ENCODE assay signal across 19 cellular contexts in the genomic region with DNA sequence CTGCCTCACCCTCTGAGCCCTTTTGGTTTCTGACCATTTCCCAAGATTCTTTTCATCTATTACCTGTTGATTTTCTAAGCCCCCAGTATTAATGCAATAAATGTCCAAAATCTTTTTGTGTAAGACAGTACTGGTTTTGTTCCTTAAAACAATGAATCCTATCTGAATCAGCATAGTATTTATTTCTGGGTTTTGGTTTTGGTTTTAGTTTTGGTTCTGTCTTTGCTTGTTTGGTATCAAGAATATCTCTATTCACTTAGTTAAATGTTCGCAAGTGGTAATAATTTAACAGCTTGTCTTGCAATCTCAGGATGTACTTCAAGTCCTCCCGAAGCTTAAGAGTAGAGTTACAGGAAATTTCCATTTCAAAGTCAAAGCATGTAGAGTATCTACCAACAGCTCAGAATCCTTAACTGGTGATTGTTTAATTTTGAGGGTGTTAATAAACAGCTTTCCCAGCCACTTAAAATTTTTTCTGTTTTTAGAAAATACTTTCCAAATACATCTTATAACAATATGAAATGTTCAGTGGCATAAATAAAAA.
DNase-seq lines count a peak whose midpoint lies in the region; ATAC-seq, FAIRE-seq and TF ChIP-seq lines count a peak whose summit lies in the region.
"Had no signal": no experiment of that assay in that cellular context is flagged by ENCODE, and none has a peak within 500 bp of the region (broad histone marks: within the 10 kb centered on the region; RNA-seq: fewer than 3 reads in every experiment).

No MANE protein-coding gene starts in this region.

- ATAC-seq in GM21447 (IDR thresholded peaks at IDR 0.05; ENCODE audit: unreplicated experiment) (peak; percentile 63), GM21619 (IDR thresholded peaks at IDR 0.05; ENCODE audit: unreplicated experiment) (no peak)
- ATAC-seq in activated CD8-positive, alpha-beta T cell treated with anti-CD3 and anti-CD28 coated beads for 36 hours, result no peak
- ATAC-seq: left ventricle myocardium superior had no signal

- no peak overlapping the region for H2BK120ac ChIP-seq in mesendoderm (ENCODE audit: low read depth, low read length)

- TF ChIP-seq POLR2A in GM12892 (IDR thresholded peaks at IDR 0.05; ENCODE audit: low read depth, low read length), result no peak
- no peak for TF ChIP-seq POLR2A in testis (IDR thresholded peaks at IDR 0.05)

- no peak overlapping the region for H3K4ac ChIP-seq in mesendoderm (ENCODE audit: low read depth, low read length)

- no peak overlapping the region for H3K4me3 Mint-ChIP-seq in activated CD8-positive, alpha-beta T cell treated with anti-CD3 and anti-CD28 coated beads for 36 hours
- H3K4me3 Mint-ChIP-seq: stimulated activated naive CD8-positive, alpha-beta T cell treated with anti-CD3 and anti-CD28 coated beads, Interleukin-15, amount 100 ng/mL, for 72 hours had no signal

- H3K4me1 ChIP-seq in mesendoderm (ENCODE audit: control insufficient read depth, low read depth, low read length), result no peaks in the 10 kb centered on the region
- H3K4me1 ChIP-seq in testis, result no peaks in the 10 kb centered on the region

- H3K27me3 ChIP-seq in mesendoderm (ENCODE audit: insufficient read depth, low read length, poor library complexity) (no peaks in the 10 kb centered on the region), testis (no peaks in the 10 kb centered on the region)
- H3K27me3 ChIP-seq: spleen had no signal

- no peak overlapping the region for H3K23ac ChIP-seq in mesendoderm (ENCODE audit: low read length)

- no peak overlapping the region for H2BK15ac ChIP-seq in mesendoderm (replicated peaks; ENCODE audit: low read depth)

- no peak overlapping the region for H4K8ac ChIP-seq in mesendoderm (ENCODE audit: low read depth, low read length)

- H2AK5ac ChIP-seq in mesendoderm (ENCODE audit: low read length), result no peak overlapping the region

- peak; percentile 74 for FAIRE-seq in GM12892 (lab: Jason Lieb, UNC)
- FAIRE-seq: RCC 7860 had no signal

- H3K79me2 ChIP-seq in mesendoderm (ENCODE audit: control insufficient read depth, insufficient read depth, low read length), result no peaks in the 10 kb centered on the region

- no peaks in the 10 kb centered on the region for H3K79me1 ChIP-seq in mesendoderm (ENCODE audit: low read length)

- no peak overlapping the region for H2BK5ac ChIP-seq in mesendoderm (ENCODE audit: low read length)

- CTCF ChIA-PET in activated CD8-positive, alpha-beta T cell treated with anti-CD3 and anti-CD28 coated beads for 36 hours (lab: Charles Lee), result interaction anchor here (1.2 to 1.4 kb wide), 2 partner anchors 94 to 145 kb away, joined by 3 to 4 read pairs; no protein-coding TSS in a partner anchor

- no peaks in the 10 kb centered on the region for H3K9me3 ChIP-seq in testis
- H3K9me3 ChIP-seq: spleen had no signal

- H3K36me3 Mint-ChIP-seq in activated CD8-positive, alpha-beta T cell treated with anti-CD3 and anti-CD28 coated beads for 36 hours (ENCODE audit: low read depth), result no peaks in the 10 kb centered on the region
- H3K36me3 Mint-ChIP-seq: activated naive CD4-positive, alpha-beta T cell treated with anti-CD3 and anti-CD28 coated beads, Interleukin-2, amount 50 U/mL, for 72 hours had no signal

- no peaks in the 10 kb centered on the region for H3K4me1 Mint-ChIP-seq in activated CD8-positive, alpha-beta T cell treated with anti-CD3 and anti-CD28 coated beads for 36 hours (ENCODE audit: low read depth)

- H3K18ac ChIP-seq in mesendoderm (ENCODE audit: low read length), result no peak overlapping the region

- no peak for TF ChIP-seq CTCF in testis (IDR thresholded peaks at IDR 0.05)
- TF ChIP-seq CTCF in foreskin fibroblast (IDR thresholded peaks at IDR 0.05; ENCODE audit: low read depth, low read length), result no peak
- TF ChIP-seq CTCF in activated CD8-positive, alpha-beta T cell treated with anti-CD3 and anti-CD28 coated beads for 36 hours (IDR thresholded peaks at IDR 0.05), result no peak

- no peak overlapping the region for H4K5ac ChIP-seq in mesendoderm (ENCODE audit: low read length)

- H3K36me3 ChIP-seq in mesendoderm (ENCODE audit: control insufficient read depth, insufficient read depth, low read length) (no peaks in the 10 kb centered on the region), testis (ENCODE audit: low read depth, missing control alignments) (no peaks in the 10 kb centered on the region)
- H3K36me3 ChIP-seq: spleen had no signal

- WGBS in mesendoderm (ENCODE audit: extremely low coverage, insufficient coverage, low lambda C conversion rate), result no CpG with 5 or more reads among the region's 2 CpGs
- 34 to 45% methylated on average over 2 of the region's 2 CpGs for WGBS in testis, 2 donors

- H3K4me3 ChIP-seq in mesendoderm (ENCODE audit: low read length) (no peak overlapping the region), testis (no peak overlapping the region), foreskin fibroblast (ENCODE audit: low read depth in 1 of 2, low read length in 2 of 2) (no peak overlapping the region)

- POLR2A ChIA-PET in activated CD8-positive, alpha-beta T cell treated with anti-CD3 and anti-CD28 coated beads for 36 hours (lab: Charles Lee), result no interaction called here

- H3K9me3 Mint-ChIP-seq in activated CD8-positive, alpha-beta T cell treated with anti-CD3 and anti-CD28 coated beads for 36 hours, result no peaks in the 10 kb centered on the region
- H3K9me3 Mint-ChIP-seq: activated naive CD4-positive, alpha-beta T cell treated with anti-CD3 and anti-CD28 coated beads, Interleukin-2, amount 50 U/mL, for 72 hours; stimulated activated naive CD8-positive, alpha-beta T cell treated with anti-CD3 and anti-CD28 coated beads, Interleukin-15, amount 100 ng/mL, for 72 hours had no signal

- no peak overlapping the region for H3K9ac ChIP-seq in mesendoderm (ENCODE audit: low read length)

- no peak overlapping the region for H3K27ac Mint-ChIP-seq in activated CD8-positive, alpha-beta T cell treated with anti-CD3 and anti-CD28 coated beads for 36 hours
- H3K27ac Mint-ChIP-seq: activated naive CD4-positive, alpha-beta T cell treated with anti-CD3 and anti-CD28 coated beads, Interleukin-2, amount 50 U/mL, for 72 hours; stimulated activated naive CD8-positive, alpha-beta T cell treated with anti-CD3 and anti-CD28 coated beads, Interleukin-15, amount 100 ng/mL, for 72 hours had no signal

- intact Hi-C loops in testis (cut with DNase I; ENCODE audit: low total_unique reads), result no loop called here
- intact Hi-C loops in activated CD8-positive, alpha-beta T cell treated with anti-CD3 and anti-CD28 coated beads for 36 hours (cut with micrococcal nuclease), result no loop called here

- no peak overlapping the region for H3K56ac ChIP-seq in mesendoderm (ENCODE audit: low read length)

- H3K27me3 Mint-ChIP-seq in activated CD8-positive, alpha-beta T cell treated with anti-CD3 and anti-CD28 coated beads for 36 hours, result peaks cover 8% of the 10 kb centered on the region

- no peak overlapping the region for H3K4me2 ChIP-seq in mesendoderm (ENCODE audit: low read length)

- DNase-seq in GM12892 (ENCODE audit: insufficient read length), result no peak
- peak; percentile 17 for DNase-seq in OCI-M1 (lab: John Stamatoyannopoulos, UW)
- peak; percentile 18 for DNase-seq in mesendoderm
- no peak for DNase-seq in testis
- DNase-seq in foreskin fibroblast, result no peak
- no peak for DNase-seq in activated CD8-positive, alpha-beta T cell treated with anti-CD3 and anti-CD28 coated beads for 36 hours
- DNase-seq: COR-L47; effector CD8-positive, alpha-beta T cell; GF-D8; left ventricle myocardium superior; NCI-H1105 treated with DMSO at 0.1 percent for 48 hours; occipital lobe; spleen; stimulated activated naive CD8-positive, alpha-beta T cell treated with anti-CD3 and anti-CD28 coated beads, Interleukin-15, amount 100 ng/mL, for 72 hours; SW 1271 had no signal

- H3K27ac ChIP-seq in mesendoderm (ENCODE audit: low read depth, low read length) (no peak overlapping the region), testis (no peak overlapping the region)

Comparison
In these comparisons a context has a peak if more than half of its experiments do, and no peak if none do; other contexts are left out.
1. DNase-seq: peak in OCI-M1 (single experiment) and mesendoderm (single experiment); none in GM12892 (single experiment), testis (single experiment), foreskin fibroblast (0 of 2) and activated CD8-positive, alpha-beta T cell treated with anti-CD3 and anti-CD28 coated beads for 36 hours (single experiment).